Comparison of ENCODE assay signal across 9 cellular contexts in the genomic region with DNA sequence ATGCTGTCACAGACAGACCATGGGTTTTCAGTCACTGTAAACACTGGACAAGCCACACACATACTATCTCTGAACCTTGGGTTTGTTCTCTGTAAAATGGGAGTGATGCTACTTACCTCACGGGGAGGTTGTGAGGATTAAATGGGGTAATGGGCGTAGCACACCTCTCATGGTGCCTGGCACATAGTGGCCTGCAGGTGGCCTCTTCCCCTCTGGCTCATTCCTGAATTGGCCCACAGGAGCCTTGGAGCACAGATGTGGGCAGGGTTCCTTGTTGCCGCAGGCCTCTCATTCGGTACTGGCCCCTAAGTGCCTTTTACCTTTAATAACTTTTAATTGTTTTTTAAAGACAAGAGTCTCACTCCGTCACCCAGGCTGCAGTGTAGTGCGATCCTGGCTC. TPM values are rescaled to one million over a fixed set of nuclear protein-coding genes. Genes with fewer than 3 reads are reported as not detected.
DNase-seq lines count a peak whose midpoint lies in the region; ATAC-seq and TF ChIP-seq lines count a peak whose summit lies in the region.
"Had no signal": no experiment of that assay in that cellular context is flagged by ENCODE, and none has a peak within 500 bp of the region (broad histone marks: within the 10 kb centered on the region; RNA-seq: fewer than 3 reads in every experiment).

No MANE protein-coding gene starts in this region.

- H3K4me1 ChIP-seq in A673 (ENCODE audit: insufficient read depth, low read length, poor library complexity, severe bottlenecking) = no peaks in the 10 kb centered on the region
- peaks cover 0 to 81% (median 1%) of the 10 kb centered on the region in 4 donors for H3K4me1 ChIP-seq in Peyer's patch

- H3K4me3 ChIP-seq in A673 (ENCODE audit: low read depth, low read length, poor library complexity, severe bottlenecking) (no peak overlapping the region), Peyer's patch (no peak overlapping the region)
- H3K4me3 ChIP-seq: lung had no signal

- H3K27ac ChIP-seq in A673 (ENCODE audit: low read depth, low read length, poor library complexity, severe bottlenecking) (no peak overlapping the region), Peyer's patch (peak overlapping the region in 1 of 4 donors; percentile 28)

- DNase-seq in A673 (ENCODE audit: low spot score) = peak; percentile 14
- DNase-seq in Peyer's patch = no peak
- DNase-seq in left ventricle myocardium superior = no peak
- no peak for DNase-seq in SHP77 (lab: John Stamatoyannopoulos, UW)
- no peak for DNase-seq in NCI-H128 (lab: John Stamatoyannopoulos, UW; ENCODE audit: unreplicated experiment)
- DNase-seq in omental fat pad (ENCODE audit: low spot score) = no peak

- intact Hi-C loops in A673 (cut with micrococcal nuclease; ENCODE audit: unreplicated experiment) (no loop called here), left ventricle myocardium superior (cut with micrococcal nuclease) (no loop called here)

- H3K36me3 ChIP-seq in A673 (ENCODE audit: insufficient read depth, low read length, poor library complexity, severe bottlenecking) (no peaks in the 10 kb centered on the region), Peyer's patch (peaks cover 0 to 12% (median 0%) of the 10 kb centered on the region in 3 donors)

- no peak for TF ChIP-seq POLR2A in Peyer's patch (IDR thresholded peaks at IDR 0.05)

- TF ChIP-seq CTCF in A673 (conservative IDR thresholded peaks at IDR 0.05; ENCODE audit: low read depth, low read length) = peak; percentile 37
- TF ChIP-seq CTCF in GM12873 (IDR thresholded peaks at IDR 0.05; ENCODE audit: insufficient read depth, low read depth, low read length, missing control alignments) = peak; percentile 51
- TF ChIP-seq CTCF in Peyer's patch (IDR thresholded peaks at IDR 0.05) = peak in 4 of 6 experiments; percentile 9 to 54 (median 50)
- TF ChIP-seq CTCF in omental fat pad (IDR thresholded peaks at IDR 0.05) = no peak

- peak; percentile 31 for ATAC-seq in left ventricle myocardium superior
- no peak for ATAC-seq in omental fat pad (ENCODE audit: low FRiP score)
- no peak for ATAC-seq in HG03469 (IDR thresholded peaks at IDR 0.05; ENCODE audit: unreplicated experiment)

- CTCF ChIA-PET in A673 (lab: Charles Lee) = no interaction called here

- POLR2A ChIA-PET in A673 (lab: Charles Lee; ENCODE audit: low non-redundant PET) = no interaction called here

- no TSS peak for BruUV-seq in A673 (replicated peaks; lab: Mats Ljungman, UMichigan)

- H3K27me3 ChIP-seq in A673 (replicated peaks; ENCODE audit: insufficient read depth, low read depth, low read length, poor library complexity) = no peaks in the 10 kb centered on the region
- H3K27me3 ChIP-seq in Peyer's patch = no peaks in the 10 kb centered on the region

- no peaks in the 10 kb centered on the region for H3K9me3 ChIP-seq in A673 (ENCODE audit: low read depth, low read length, poor library complexity, severe bottlenecking)
- H3K9me3 ChIP-seq in Peyer's patch = no peaks in the 10 kb centered on the region

RNA-seq across cellular contexts. Expression of a gene that starts 11.7 kb away (rescaled TPM):
- total RNA-seq in A673 (2021) (0.44 and 1.1 TPM in 2 replicates), Peyer's patch (100 to 1,000 TPM; 109 to 197 (median 183) TPM), left ventricle myocardium superior (57.1 TPM), omental fat pad (100 to 1,000 TPM in 1 of 4 donors, 10 to 100 TPM in 3; 34.3 to 143 (median 57.0) TPM)

Comparison
In these comparisons a context has a peak if more than half of its experiments do, and no peak if none do; other contexts are left out.
1. CTCF ChIP-seq: peak in A673 (single experiment), GM12873 (single experiment) and Peyer's patch (4 of 6); none in omental fat pad (0 of 3).
2. RNA of a gene that starts 11.7 kb away (total RNA-seq): 109 to 197 TPM in Peyer's patch, 34.3 to 143 TPM in omental fat pad and 57.1 TPM in left ventricle myocardium superior (single experiment); 0.44 to 1.1 TPM in A673; every median in the first group is over 10 times any median in the second.